In the genomic region with DNA sequence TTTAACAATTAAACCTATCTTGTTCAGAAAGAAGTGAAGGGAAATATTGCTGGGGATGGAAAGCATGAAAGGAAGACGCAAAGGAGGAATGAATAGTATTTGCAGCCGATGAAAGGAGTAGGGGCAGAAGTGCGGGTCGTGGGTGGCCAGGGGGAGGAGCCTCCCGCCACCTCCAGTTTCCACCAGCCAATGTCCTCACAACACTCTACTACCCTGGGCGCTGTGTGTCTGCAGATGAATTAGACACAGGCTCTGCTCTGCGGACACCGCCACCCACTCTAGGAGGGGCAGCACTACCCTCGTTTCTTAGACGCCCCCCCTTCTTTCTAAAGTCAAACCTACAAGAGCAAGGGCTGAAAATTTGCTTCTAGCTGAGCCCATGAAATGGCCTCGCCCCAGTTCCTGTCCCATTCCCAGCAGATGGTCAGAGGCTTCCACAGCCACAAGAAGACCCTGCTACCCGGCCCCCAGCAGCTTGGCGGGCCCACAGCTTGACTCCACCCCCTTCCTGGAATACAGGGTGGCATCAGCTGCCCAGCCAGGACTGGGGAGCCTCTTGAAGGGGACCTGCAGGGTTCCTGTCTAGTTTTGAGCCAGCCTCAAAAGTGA, we compare ENCODE assay signal across 16 cellular contexts.
"Had no signal": no experiment of that assay in that cellular context is flagged by ENCODE, and none has a peak within 500 bp of the region (broad histone marks: within the 10 kb centered on the region; RNA-seq: fewer than 3 reads in every experiment).

No MANE protein-coding gene starts in this region.

- H3K4me1 ChIP-seq: body of pancreas, pancreas had no signal

- H3K36me3 ChIP-seq: heart left ventricle, pancreas, thoracic aorta had no signal

- H3K27ac ChIP-seq: body of pancreas, epithelial cell of prostate, heart left ventricle, pancreas, thoracic aorta had no signal

- H3K4me3 ChIP-seq: body of pancreas, heart left ventricle, lung, pancreas, thoracic aorta had no signal

- H3K9me3 ChIP-seq: body of pancreas, heart left ventricle, pancreas, thoracic aorta had no signal

- ATAC-seq: activated CD8-positive, alpha-beta T cell treated with anti-CD3 and anti-CD28 coated beads, Interleukin-2, amount 10 ng/mL, durations not matched to agents 7 days and 5 days; body of pancreas; effector memory CD8-positive, alpha-beta T cell; heart left ventricle; left cardiac atrium; pancreas had no signal

- DNase-seq: activated CD4-positive, alpha-beta T cell treated with anti-CD3 and anti-CD28 coated beads, Interleukin-2, amount 10 ng/mL, durations not matched to agents 24 days and 14 days; activated CD4-positive, CD25-positive, alpha-beta regulatory T cell; activated CD8-positive, alpha-beta T cell treated with anti-CD3 and anti-CD28 coated beads, Interleukin-2, amount 10 ng/mL, durations not matched to agents 7 days and 5 days; activated gamma-delta T cell treated with Interleukin-2 at 50 U/mL for 16 hours; amniotic stem cell; body of pancreas; effector memory CD8-positive, alpha-beta T cell; foreskin melanocyte; heart left ventricle; left cardiac atrium; midbrain; pancreas; stimulated activated CD4-positive, alpha-beta T cell treated with anti-CD3 and anti-CD28 coated beads, Interleukin-1b, Interleukin-23, amount 100 ng/mL, for 48 hours had no signal
